In the genomic region with DNA sequence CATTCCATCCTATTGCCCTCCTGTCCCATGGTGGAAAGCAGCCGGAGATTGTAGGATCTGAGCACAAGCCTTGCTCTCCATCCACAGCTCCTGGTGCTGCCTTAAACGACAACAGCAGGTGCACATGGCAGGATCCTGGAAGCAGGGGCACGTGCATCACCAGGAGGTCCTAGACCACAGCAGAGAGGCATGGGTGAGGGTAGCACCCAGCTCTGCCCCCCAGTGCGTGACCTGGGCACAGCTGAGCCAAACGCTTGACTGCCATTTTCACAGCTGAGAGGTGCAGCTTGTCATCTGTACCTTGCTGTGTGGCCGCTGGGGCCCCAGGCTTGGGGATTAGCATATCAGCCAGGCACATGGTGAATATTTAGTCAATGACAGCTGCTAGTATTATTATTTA, we compare ENCODE assay signal across 21 cellular contexts.
"Had no signal": no experiment of that assay in that cellular context is flagged by ENCODE, and none has a peak within 500 bp of the region (broad histone marks: within the 10 kb centered on the region; RNA-seq: fewer than 3 reads in every experiment).

No MANE protein-coding gene starts in this region.

- H3K9ac ChIP-seq: parathyroid adenoma had no signal

- H3K9me3 ChIP-seq: left ventricle myocardium inferior, mucosa of descending colon, neutrophil, sigmoid colon, tibial nerve, uterus had no signal

- H3K27me3 ChIP-seq: sigmoid colon, uterus had no signal

- DNase-seq: kidney glomerular epithelial cell; left ventricle myocardium inferior; midbrain; mucosa of descending colon; naive thymus-derived CD8-positive, alpha-beta T cell; occipital lobe; right cardiac atrium; sigmoid colon; small intestine; stimulated activated CD4-positive, alpha-beta T cell treated with anti-CD3 and anti-CD28 coated beads, Interleukin-1b, Interleukin-23, amount 100 ng/mL, for 48 hours; stimulated activated CD4-positive, alpha-beta T cell treated with anti-CD3 and anti-CD28 coated beads, Interleukin-2, amount 100 ng/mL, for 48 hours; stimulated activated CD4-positive, alpha-beta T cell treated with anti-CD3 and anti-CD28 coated beads, Interleukin-4, amount 100 ng/mL, for 4 hours; stimulated activated CD8-positive, alpha-beta memory T cell treated with anti-CD3 and anti-CD28 coated beads, Interleukin-4, amount 100 ng/mL, for 48 hours; stimulated activated naive CD4-positive, alpha-beta T cell treated with Interleukin-2 at 50 U/mL for 16 hours; stimulated activated naive CD8-positive, alpha-beta T cell treated with anti-CD3 and anti-CD28 coated beads, Interleukin-15, amount 100 ng/mL, for 72 hours; uterus had no signal

- H3K4me3 ChIP-seq: left ventricle myocardium inferior, lung, mucosa of descending colon, sigmoid colon, tibial nerve, uterus had no signal

- ATAC-seq: mucosa of descending colon; naive thymus-derived CD8-positive, alpha-beta T cell; stimulated activated memory B cell treated with anti-CD40 and anti-IgM and Interleukin-4, amounts not matched to agents 10 μg/mL and 1 μg/mL and 100 μg/mL, for 72 hours; stimulated activated naive CD8-positive, alpha-beta T cell treated with anti-CD3 and anti-CD28 coated beads, Interleukin-15, amount 100 ng/mL, for 72 hours had no signal

- H3K27ac ChIP-seq: left ventricle myocardium inferior, neutrophil, parathyroid adenoma, sigmoid colon, tibial nerve, uterus had no signal

- H3K36me3 ChIP-seq: left ventricle myocardium inferior, neutrophil, sigmoid colon, tibial nerve, uterus had no signal

- H2AFZ ChIP-seq: parathyroid adenoma had no signal

- H3K4me1 ChIP-seq: parathyroid adenoma, sigmoid colon, tibial nerve, uterus had no signal
